ENCODE assay signal across 23 cellular contexts in the genomic region with DNA sequence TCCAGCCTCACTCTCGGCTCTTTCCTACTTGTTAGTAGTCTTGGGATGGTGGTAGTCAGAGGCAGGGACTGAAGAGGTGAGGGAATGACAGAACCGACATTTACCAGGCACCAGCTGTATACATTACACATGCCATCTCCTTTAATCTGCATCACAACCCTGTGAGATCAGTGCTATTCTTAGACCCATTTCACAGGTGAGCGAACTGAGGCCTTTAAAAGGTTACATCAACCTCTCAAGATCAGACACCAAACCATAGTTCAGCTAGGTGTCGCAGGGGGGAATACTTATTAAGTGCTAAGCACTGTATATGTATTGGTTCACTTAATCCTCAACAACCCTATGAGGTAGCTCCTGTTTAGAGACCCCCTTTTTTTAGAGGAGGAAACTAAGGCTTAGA. TPM values are rescaled to one million over a fixed set of nuclear protein-coding genes. Genes with fewer than 3 reads are reported as not detected.
A peak's percentile ranks its signal among the peaks of the same experiment; 100 is the strongest.
DNase-seq lines count a peak whose midpoint lies in the region; ATAC-seq, FAIRE-seq and TF ChIP-seq lines count a peak whose summit lies in the region.
"Had no signal": no experiment of that assay in that cellular context is flagged by ENCODE, and none has a peak within 500 bp of the region (broad histone marks: within the 10 kb centered on the region; RNA-seq: fewer than 3 reads in every experiment).

No MANE protein-coding gene starts in this region.

- peaks cover 41% of the 10 kb centered on the region for H3K4me1 ChIP-seq in HepG2 (ENCODE audit: insufficient read depth, low read length)
- H3K4me1 ChIP-seq in right lobe of liver = no peaks in the 10 kb centered on the region
- H3K4me1 ChIP-seq in CD8-positive, alpha-beta memory T cell (ENCODE audit: insufficient read depth, low read length) = no peaks in the 10 kb centered on the region
- H3K4me1 ChIP-seq: A549, Caco-2 had no signal

- DNase-seq in HepG2 (ENCODE audit: low spot score) (no peak), right lobe of liver (no peak), bronchial epithelial cell (ENCODE audit: low read depth) (no peak), kidney tubule cell (ENCODE audit: low spot score) (peak; percentile 35), NCI-H2171 treated with DMSO at 0.1 percent for 48 hours (lab: John Stamatoyannopoulos, UW) (no peak), nephron progenitor cell (no peak), GM03348 (ENCODE audit: low spot score) (no peak)
- DNase-seq in CD8-positive, alpha-beta memory T cell = no peak
- DNase-seq: 8988T; ACHN; C1 segment of cervical spinal cord; Caco-2; CD4-positive, alpha-beta memory T cell; DMS153; DND-41; H9 had no signal

- TF ChIP-seq CTCF in HepG2 (CRISPR knock-in tag; IDR thresholded peaks at IDR 0.05) (no peak), right lobe of liver (IDR thresholded peaks at IDR 0.05) (no peak), bronchial epithelial cell (IDR thresholded peaks at IDR 0.05; ENCODE audit: insufficient read depth, low read length, severe bottlenecking) (no peak), nephron progenitor cell (IDR thresholded peaks at IDR 0.05) (no peak)

- H3K36me3 Mint-ChIP-seq in CD8-positive, alpha-beta memory T cell = no peaks in the 10 kb centered on the region
- peaks cover 4% of the 10 kb centered on the region for H3K36me3 Mint-ChIP-seq in nephron progenitor cell (ENCODE audit: low read depth)
- H3K36me3 Mint-ChIP-seq: CD4-positive, alpha-beta memory T cell had no signal

- CTCF ChIA-PET in HepG2 (lab: Yijun Ruan, JAX; ENCODE audit: low intra/inter-chr PET ratio, low total read pairs) = no interaction called here
- CTCF ChIA-PET in CD8-positive, alpha-beta memory T cell (lab: Charles Lee) = no interaction called here

- TF ChIP-seq POLR2A in HepG2 (IDR thresholded peaks at IDR 0.05; ENCODE audit: insufficient read depth in 1 of 2, low read depth in 2 of 2, low read length in 2 of 2) (no peak), right lobe of liver (IDR thresholded peaks at IDR 0.05) (no peak)

- peaks cover 4 to 7% of the 10 kb centered on the region in 2 donors for H3K27me3 Mint-ChIP-seq in CD8-positive, alpha-beta memory T cell
- H3K27me3 Mint-ChIP-seq in nephron progenitor cell (ENCODE audit: low read depth, poor library complexity) = peaks cover 8% of the 10 kb centered on the region

- H3K27me3 ChIP-seq in HepG2 (ENCODE audit: control insufficient read depth in 1 of 2, insufficient read depth in 2 of 2, low read length in 2 of 2) (peaks cover 3 to 17% of the 10 kb centered on the region in 2 experiments; a peak in 4 of 5 replicates), right lobe of liver (no peaks in the 10 kb centered on the region), bronchial epithelial cell (ENCODE audit: control insufficient read depth, insufficient read depth, low read length) (peaks cover 2% of the 10 kb centered on the region)
- no peaks in the 10 kb centered on the region for H3K27me3 ChIP-seq in CD8-positive, alpha-beta memory T cell (ENCODE audit: insufficient read depth, low read length, poor library complexity, severe bottlenecking)

- TF ChIP-seq EP300 in HepG2 (IDR thresholded peaks at IDR 0.05; ENCODE audit: low read depth in 2 of 2, low read length in 2 of 2) (no peak), HepG2 (CRISPR knock-in tag; IDR thresholded peaks at IDR 0.05; ENCODE audit: borderline replicate concordance) (no peak)

- no peak overlapping the region for H2AFZ ChIP-seq in HepG2 (ENCODE audit: low read length)
- H2AFZ ChIP-seq: GM23338 had no signal

- POLR2A ChIA-PET in HepG2 (lab: Yijun Ruan, JAX) = no interaction called here
- POLR2A ChIA-PET in CD8-positive, alpha-beta memory T cell (lab: Charles Lee) = no interaction called here

- H3K27ac Mint-ChIP-seq in CD8-positive, alpha-beta memory T cell = no peak overlapping the region
- H3K27ac Mint-ChIP-seq in nephron progenitor cell = no peak overlapping the region
- H3K27ac Mint-ChIP-seq: CD4-positive, alpha-beta memory T cell; GM23338 had no signal

- BruUV-seq in HepG2 (replicated peaks; lab: Mats Ljungman, UMichigan) = no TSS peak

- H3K9me3 ChIP-seq in HepG2 (ENCODE audit: low read length) (no peaks in the 10 kb centered on the region), right lobe of liver (no peaks in the 10 kb centered on the region)
- no peaks in the 10 kb centered on the region for H3K9me3 ChIP-seq in CD8-positive, alpha-beta memory T cell (ENCODE audit: low read length)
- H3K9me3 ChIP-seq: A549, Caco-2 had no signal

- no peaks in the 10 kb centered on the region for H3K36me3 ChIP-seq in HepG2 (replicated peaks in 1 of 2; ENCODE audit: control insufficient read depth in 1 of 2, insufficient read depth in 2 of 2, low read length in 2 of 2)
- no peaks in the 10 kb centered on the region for H3K36me3 ChIP-seq in right lobe of liver
- H3K36me3 ChIP-seq in bronchial epithelial cell (ENCODE audit: control insufficient read depth, insufficient read depth, low read length) = no peaks in the 10 kb centered on the region
- no peaks in the 10 kb centered on the region for H3K36me3 ChIP-seq in CD8-positive, alpha-beta memory T cell (ENCODE audit: insufficient read depth, low read length)

- no peak overlapping the region for H3K27ac ChIP-seq in HepG2 (ENCODE audit: extremely low read length, insufficient read depth, low read length)
- no peak overlapping the region for H3K27ac ChIP-seq in right lobe of liver
- no peak overlapping the region for H3K27ac ChIP-seq in CD8-positive, alpha-beta memory T cell (ENCODE audit: low read depth, low read length)
- H3K27ac ChIP-seq: A549 had no signal

- H3K4me3 ChIP-seq in HepG2 (replicated peaks in 1 of 3; ENCODE audit: insufficient read depth in 1 of 3, low read depth in 2 of 3, low read length in 3 of 3) (no peak overlapping the region), right lobe of liver (no peak overlapping the region), bronchial epithelial cell (ENCODE audit: low read depth, low read length) (no peak overlapping the region)
- H3K4me3 ChIP-seq in CD8-positive, alpha-beta memory T cell (ENCODE audit: low read length) = no peak overlapping the region
- H3K4me3 ChIP-seq: A549, GM12878, GM23338 had no signal

- FAIRE-seq in HepG2 (lab: Jason Lieb, UNC) = no peak
- peak; percentile 55 for FAIRE-seq in bronchial epithelial cell (lab: Jason Lieb, UNC)
- FAIRE-seq: A549, G401.6, GM12878, GM18507 had no signal

- no peak overlapping the region for H3K4me3 Mint-ChIP-seq in CD8-positive, alpha-beta memory T cell
- H3K4me3 Mint-ChIP-seq in nephron progenitor cell = no peak overlapping the region
- H3K4me3 Mint-ChIP-seq: CD4-positive, alpha-beta memory T cell; GM23338; H9 had no signal

- in situ Hi-C loops in HepG2 (cut with HindIII; ENCODE audit: extremely low pct_ligation_motif_present, low pct_unique_long_range_greater_than_20kb) = no loop called here

- no peaks in the 10 kb centered on the region for H3K79me2 ChIP-seq in HepG2 (ENCODE audit: insufficient read depth, low read length)

- no peaks in the 10 kb centered on the region for H4K20me1 ChIP-seq in HepG2 (ENCODE audit: insufficient read depth, low read length)

- 34% methylated on average over 4 of the region's 4 CpGs for WGBS in HepG2 (ENCODE audit: low lambda C conversion rate)
- 77% methylated on average over 4 of the region's 4 CpGs for WGBS in right lobe of liver (ENCODE audit: insufficient coverage, low coverage, low lambda C conversion rate, missing lambda C conversion rate)

- no peaks in the 10 kb centered on the region for H3K4me1 Mint-ChIP-seq in CD8-positive, alpha-beta memory T cell
- H3K4me1 Mint-ChIP-seq in nephron progenitor cell = peaks cover 22% of the 10 kb centered on the region
- H3K4me1 Mint-ChIP-seq: CD4-positive, alpha-beta memory T cell had no signal

- H3K9me3 Mint-ChIP-seq in CD8-positive, alpha-beta memory T cell = no peaks in the 10 kb centered on the region
- H3K9me3 Mint-ChIP-seq in nephron progenitor cell = no peaks in the 10 kb centered on the region
- H3K9me3 Mint-ChIP-seq: CD4-positive, alpha-beta memory T cell; GM23338; H9 had no signal

- no peak overlapping the region for H3K9ac ChIP-seq in HepG2 (ENCODE audit: insufficient read depth, low read depth, low read length)

- no peak for TF ChIP-seq RAD21 in HepG2 (CRISPR knock-in tag; IDR thresholded peaks at IDR 0.05)

- no peak for ATAC-seq in HepG2
- no peak for ATAC-seq in right lobe of liver
- ATAC-seq: A549, GM12878, GM23338, HCT116 had no signal

- intact Hi-C loops in HepG2 (cut with micrococcal nuclease; ENCODE audit: unreplicated experiment) (no loop called here), right lobe of liver (cut with DNase I) (no loop called here)

- no peak overlapping the region for H3K4me2 ChIP-seq in HepG2 (ENCODE audit: low read depth, low read length)
- H3K4me2 ChIP-seq: A549, GM23338 had no signal

RNA-seq across cellular contexts. Expression of a gene that starts 5.6 kb away (rescaled TPM):
- total RNA-seq in HepG2 (2016; rRNA removed; fragmentation: Illumina TruSeq; extraction: Trizol) (0.11 and 0.42 TPM in 2 replicates), right lobe of liver (not detected), bronchial epithelial cell (under 0.01 and 0.38 TPM in 2 replicates)
- 0.09 and 0.20 TPM in 2 replicates for total RNA-seq in HepG2 (2016; cell fraction: cytosol; rRNA removed; fragmentation: Illumina TruSeq; extraction: Trizol; ENCODE audit: low read depth)
- total RNA-seq in HepG2 (2016; cell fraction: insoluble cytoplasmic fraction; rRNA removed; fragmentation: Illumina TruSeq; extraction: Trizol) = 0.09 and 0.32 TPM in 2 replicates
- total RNA-seq in HepG2 (2016; cell fraction: membrane; rRNA removed; fragmentation: Illumina TruSeq; extraction: Trizol) = 0.19 and 0.21 TPM in 2 replicates
- total RNA-seq in HepG2 (2016; cell fraction: nucleus; rRNA removed; fragmentation: Illumina TruSeq; extraction: Trizol) = 0.25 and 0.34 TPM in 2 replicates
- polyA plus RNA-seq in HepG2 (2011; rRNA removed) = 0.12 and 0.24 TPM in 2 replicates
- 0.17 TPM in 2 replicates for polyA plus RNA-seq in HepG2 (2011; cell fraction: cytosol; rRNA removed)
- polyA plus RNA-seq in HepG2 (2011; cell fraction: nucleus; rRNA removed) = 0.16 and 0.21 TPM in 2 replicates
- polyA plus RNA-seq in HepG2 (2012) = 0.15 and 0.37 TPM in 2 replicates
- polyA plus RNA-seq in HepG2 (2016; cell fraction: cytosol; fragmentation: Illumina TruSeq; extraction: Trizol; ENCODE audit: low read depth) = 0.06 and 0.14 TPM in 2 replicates
- polyA plus RNA-seq in HepG2 (2016; cell fraction: insoluble cytoplasmic fraction; fragmentation: Illumina TruSeq; extraction: Trizol; ENCODE audit: low read depth) = 0.08 and 0.14 TPM in 2 replicates
- polyA plus RNA-seq in HepG2 (2016; cell fraction: membrane; fragmentation: Illumina TruSeq; extraction: Trizol; ENCODE audit: low read depth) = 0.09 TPM in 1 of 2 replicates, not detected in the other
- polyA plus RNA-seq in HepG2 (2016; cell fraction: nucleus; fragmentation: Illumina TruSeq; extraction: Trizol; ENCODE audit: insufficient read depth, low read depth) = 0.55 and 0.78 TPM in 2 replicates
- polyA minus RNA-seq in HepG2 (2011; rRNA and poly(A)+ RNA removed; ENCODE audit: low replicate concordance) = 0.30 and 0.40 TPM in 2 replicates
- polyA minus RNA-seq in HepG2 (2011; cell fraction: cytosol; rRNA and poly(A)+ RNA removed) = not detected in 2 replicates
- not detected in 2 replicates for polyA minus RNA-seq in HepG2 (2011; cell fraction: nucleus; rRNA and poly(A)+ RNA removed)
- total RNA-seq in CD8-positive, alpha-beta memory T cell = not detected
- not detected for polyA plus RNA-seq in CD8-positive, alpha-beta memory T cell
- total RNA-seq: Caco-2; CD4-positive, alpha-beta memory T cell; GM12878; H4 had no signal
- polyA plus RNA-seq: A549; CD4-positive, alpha-beta memory T cell had no signal

RNA-seq across cellular contexts. Expression of a gene that starts 11.9 kb away (rescaled TPM):
- 0.15 and 0.24 TPM in 2 replicates for total RNA-seq in HepG2 (2016; rRNA removed; fragmentation: Illumina TruSeq; extraction: Trizol)
- total RNA-seq in HepG2 (2016; cell fraction: cytosol; rRNA removed; fragmentation: Illumina TruSeq; extraction: Trizol; ENCODE audit: low read depth) = 0.09 TPM in 1 of 2 replicates, not detected in the other
- total RNA-seq in HepG2 (2016; cell fraction: insoluble cytoplasmic fraction; rRNA removed; fragmentation: Illumina TruSeq; extraction: Trizol) = 0.42 and 0.45 TPM in 2 replicates
- 0.34 and 0.40 TPM in 2 replicates for total RNA-seq in HepG2 (2016; cell fraction: membrane; rRNA removed; fragmentation: Illumina TruSeq; extraction: Trizol)
- total RNA-seq in HepG2 (2016; cell fraction: nucleus; rRNA removed; fragmentation: Illumina TruSeq; extraction: Trizol) = 0.47 TPM in 2 replicates
- 1.1 and 1.3 TPM in 2 replicates for polyA plus RNA-seq in HepG2 (2011; rRNA removed)
- polyA plus RNA-seq in HepG2 (2011; cell fraction: cytosol; rRNA removed) = 0.41 and 0.62 TPM in 2 replicates
- polyA plus RNA-seq in HepG2 (2011; cell fraction: nucleus; rRNA removed) = 6.2 and 7.6 TPM in 2 replicates
- polyA plus RNA-seq in HepG2 (2012) = 0.30 and 1.7 TPM in 2 replicates
- 0.11 and 0.18 TPM in 2 replicates for polyA plus RNA-seq in HepG2 (2016; cell fraction: cytosol; fragmentation: Illumina TruSeq; extraction: Trizol; ENCODE audit: low read depth)
- 0.26 and 0.52 TPM in 2 replicates for polyA plus RNA-seq in HepG2 (2016; cell fraction: insoluble cytoplasmic fraction; fragmentation: Illumina TruSeq; extraction: Trizol; ENCODE audit: low read depth)
- polyA plus RNA-seq in HepG2 (2016; cell fraction: membrane; fragmentation: Illumina TruSeq; extraction: Trizol; ENCODE audit: low read depth) = 0.27 and 0.29 TPM in 2 replicates
- 1.9 and 3.2 TPM in 2 replicates for polyA plus RNA-seq in HepG2 (2016; cell fraction: nucleus; fragmentation: Illumina TruSeq; extraction: Trizol; ENCODE audit: insufficient read depth, low read depth)
- polyA minus RNA-seq in HepG2 (2011; rRNA and poly(A)+ RNA removed; ENCODE audit: low replicate concordance) = 0.88 and 5.2 TPM in 2 replicates
- polyA minus RNA-seq in HepG2 (2011; cell fraction: cytosol; rRNA and poly(A)+ RNA removed) = 0.35 and 0.49 TPM in 2 replicates
- polyA minus RNA-seq in HepG2 (2011; cell fraction: nucleus; rRNA and poly(A)+ RNA removed) = 0.62 and 1.7 TPM in 2 replicates
- under 1 TPM in 4 of 6 experiments, not detected in 2; 0.12 to 0.49 (median 0.26) TPM for total RNA-seq in right lobe of liver
- total RNA-seq in bronchial epithelial cell = under 0.01 and 0.64 TPM in 2 replicates
- total RNA-seq in CD8-positive, alpha-beta memory T cell = under 1 TPM in 1 of 2 experiments, not detected in 1; 0.22 TPM
- not detected for polyA plus RNA-seq in CD8-positive, alpha-beta memory T cell
- polyA plus RNA-seq: CD4-positive, alpha-beta memory T cell had no signal

RNA-seq across cellular contexts. Expression of a gene that starts 25.3 kb away (rescaled TPM):
- total RNA-seq in HepG2 (2016; rRNA removed; fragmentation: Illumina TruSeq; extraction: Trizol) (21.4 and 28.8 TPM in 2 replicates), right lobe of liver (10 to 100 TPM; 28.7 to 40.8 (median 37.4) TPM), bronchial epithelial cell (58.4 and 73.0 TPM in 2 replicates)
- 2.9 and 3.2 TPM in 2 replicates for total RNA-seq in HepG2 (2016; cell fraction: cytosol; rRNA removed; fragmentation: Illumina TruSeq; extraction: Trizol; ENCODE audit: low read depth)
- total RNA-seq in HepG2 (2016; cell fraction: insoluble cytoplasmic fraction; rRNA removed; fragmentation: Illumina TruSeq; extraction: Trizol) = 21.9 and 28.5 TPM in 2 replicates
- total RNA-seq in HepG2 (2016; cell fraction: membrane; rRNA removed; fragmentation: Illumina TruSeq; extraction: Trizol) = 11.3 and 11.9 TPM in 2 replicates
- 12.0 and 13.7 TPM in 2 replicates for total RNA-seq in HepG2 (2016; cell fraction: nucleus; rRNA removed; fragmentation: Illumina TruSeq; extraction: Trizol)
- 26.4 and 27.5 TPM in 2 replicates for polyA plus RNA-seq in HepG2 (2011; rRNA removed)
- 21.8 and 27.3 TPM in 2 replicates for polyA plus RNA-seq in HepG2 (2011; cell fraction: cytosol; rRNA removed)
- polyA plus RNA-seq in HepG2 (2011; cell fraction: nucleus; rRNA removed) = 19.0 and 20.4 TPM in 2 replicates
- polyA plus RNA-seq in HepG2 (2012) = 15.4 and 15.6 TPM in 2 replicates
- polyA plus RNA-seq in HepG2 (2016; cell fraction: cytosol; fragmentation: Illumina TruSeq; extraction: Trizol; ENCODE audit: low read depth) = 1.6 and 1.7 TPM in 2 replicates
- 27.8 and 28.1 TPM in 2 replicates for polyA plus RNA-seq in HepG2 (2016; cell fraction: insoluble cytoplasmic fraction; fragmentation: Illumina TruSeq; extraction: Trizol; ENCODE audit: low read depth)
- 6.4 and 6.8 TPM in 2 replicates for polyA plus RNA-seq in HepG2 (2016; cell fraction: membrane; fragmentation: Illumina TruSeq; extraction: Trizol; ENCODE audit: low read depth)
- polyA plus RNA-seq in HepG2 (2016; cell fraction: nucleus; fragmentation: Illumina TruSeq; extraction: Trizol; ENCODE audit: insufficient read depth, low read depth) = 21.5 and 21.8 TPM in 2 replicates
- 17.6 and 24.2 TPM in 2 replicates for polyA minus RNA-seq in HepG2 (2011; rRNA and poly(A)+ RNA removed; ENCODE audit: low replicate concordance)
- polyA minus RNA-seq in HepG2 (2011; cell fraction: cytosol; rRNA and poly(A)+ RNA removed) = 10.1 and 10.4 TPM in 2 replicates
- polyA minus RNA-seq in HepG2 (2011; cell fraction: nucleus; rRNA and poly(A)+ RNA removed) = 9.1 and 11.8 TPM in 2 replicates
- 10 to 100 TPM; 28.1 to 30.5 TPM for total RNA-seq in CD8-positive, alpha-beta memory T cell
- 23.7 TPM for polyA plus RNA-seq in CD8-positive, alpha-beta memory T cell

RNA-seq across cellular contexts. Expression of a gene that starts 27.3 kb away (rescaled TPM):
- total RNA-seq in HepG2 (2016; rRNA removed; fragmentation: Illumina TruSeq; extraction: Trizol) (2.4 and 4.1 TPM in 2 replicates), right lobe of liver (10 to 100 TPM in 3 of 6 experiments, 1 to 10 TPM in 3; 4.7 to 52.0 (median 9.4) TPM), bronchial epithelial cell (29.4 and 35.0 TPM in 2 replicates)
- total RNA-seq in HepG2 (2016; cell fraction: cytosol; rRNA removed; fragmentation: Illumina TruSeq; extraction: Trizol; ENCODE audit: low read depth) = 1.9 and 4.6 TPM in 2 replicates
- 1.6 and 3.5 TPM in 2 replicates for total RNA-seq in HepG2 (2016; cell fraction: insoluble cytoplasmic fraction; rRNA removed; fragmentation: Illumina TruSeq; extraction: Trizol)
- 1.9 and 2.9 TPM in 2 replicates for total RNA-seq in HepG2 (2016; cell fraction: membrane; rRNA removed; fragmentation: Illumina TruSeq; extraction: Trizol)
- 1.5 and 2.6 TPM in 2 replicates for total RNA-seq in HepG2 (2016; cell fraction: nucleus; rRNA removed; fragmentation: Illumina TruSeq; extraction: Trizol)
- polyA plus RNA-seq in HepG2 (2011; rRNA removed) = 4.3 and 5.5 TPM in 2 replicates
- 5.8 and 12.6 TPM in 2 replicates for polyA plus RNA-seq in HepG2 (2011; cell fraction: cytosol; rRNA removed)
- polyA plus RNA-seq in HepG2 (2011; cell fraction: nucleus; rRNA removed) = 5.9 and 7.6 TPM in 2 replicates
- 2.5 and 2.9 TPM in 2 replicates for polyA plus RNA-seq in HepG2 (2012)
- polyA plus RNA-seq in HepG2 (2016; cell fraction: cytosol; fragmentation: Illumina TruSeq; extraction: Trizol; ENCODE audit: low read depth) = 3.5 and 5.0 TPM in 2 replicates
- polyA plus RNA-seq in HepG2 (2016; cell fraction: insoluble cytoplasmic fraction; fragmentation: Illumina TruSeq; extraction: Trizol; ENCODE audit: low read depth) = 2.3 and 2.8 TPM in 2 replicates
- polyA plus RNA-seq in HepG2 (2016; cell fraction: membrane; fragmentation: Illumina TruSeq; extraction: Trizol; ENCODE audit: low read depth) = 4.2 and 4.5 TPM in 2 replicates
- 3.5 and 5.2 TPM in 2 replicates for polyA plus RNA-seq in HepG2 (2016; cell fraction: nucleus; fragmentation: Illumina TruSeq; extraction: Trizol; ENCODE audit: insufficient read depth, low read depth)
- 1.4 and 4.9 TPM in 2 replicates for polyA minus RNA-seq in HepG2 (2011; rRNA and poly(A)+ RNA removed; ENCODE audit: low replicate concordance)
- polyA minus RNA-seq in HepG2 (2011; cell fraction: cytosol; rRNA and poly(A)+ RNA removed) = 1.8 and 2.3 TPM in 2 replicates
- polyA minus RNA-seq in HepG2 (2011; cell fraction: nucleus; rRNA and poly(A)+ RNA removed) = 1.5 and 2.4 TPM in 2 replicates
- 10 to 100 TPM; 14.6 to 15.4 TPM for total RNA-seq in CD8-positive, alpha-beta memory T cell
- polyA plus RNA-seq in CD8-positive, alpha-beta memory T cell = 138 TPM

RNA-seq across cellular contexts. Expression of a gene that starts 53.6 kb away (rescaled TPM):
- total RNA-seq in HepG2 (2016; rRNA removed; fragmentation: Illumina TruSeq; extraction: Trizol) (6.9 and 14.7 TPM in 2 replicates), right lobe of liver (10 to 100 TPM; 16.9 to 54.1 (median 24.3) TPM), bronchial epithelial cell (37.9 and 38.7 TPM in 2 replicates)
- total RNA-seq in HepG2 (2016; cell fraction: cytosol; rRNA removed; fragmentation: Illumina TruSeq; extraction: Trizol; ENCODE audit: low read depth) = 2.5 and 3.0 TPM in 2 replicates
- 5.5 and 15.8 TPM in 2 replicates for total RNA-seq in HepG2 (2016; cell fraction: insoluble cytoplasmic fraction; rRNA removed; fragmentation: Illumina TruSeq; extraction: Trizol)
- 7.5 and 8.5 TPM in 2 replicates for total RNA-seq in HepG2 (2016; cell fraction: membrane; rRNA removed; fragmentation: Illumina TruSeq; extraction: Trizol)
- total RNA-seq in HepG2 (2016; cell fraction: nucleus; rRNA removed; fragmentation: Illumina TruSeq; extraction: Trizol) = 17.4 and 23.6 TPM in 2 replicates
- 24.2 and 26.1 TPM in 2 replicates for polyA plus RNA-seq in HepG2 (2011; rRNA removed)
- 10.8 and 14.8 TPM in 2 replicates for polyA plus RNA-seq in HepG2 (2011; cell fraction: cytosol; rRNA removed)
- 129 and 177 TPM in 2 replicates for polyA plus RNA-seq in HepG2 (2011; cell fraction: nucleus; rRNA removed)
- polyA plus RNA-seq in HepG2 (2012) = 16.2 and 21.3 TPM in 2 replicates
- polyA plus RNA-seq in HepG2 (2016; cell fraction: cytosol; fragmentation: Illumina TruSeq; extraction: Trizol; ENCODE audit: low read depth) = 2.3 and 3.6 TPM in 2 replicates
- 6.1 and 9.7 TPM in 2 replicates for polyA plus RNA-seq in HepG2 (2016; cell fraction: insoluble cytoplasmic fraction; fragmentation: Illumina TruSeq; extraction: Trizol; ENCODE audit: low read depth)
- 5.1 and 6.6 TPM in 2 replicates for polyA plus RNA-seq in HepG2 (2016; cell fraction: membrane; fragmentation: Illumina TruSeq; extraction: Trizol; ENCODE audit: low read depth)
- 48.9 and 50.6 TPM in 2 replicates for polyA plus RNA-seq in HepG2 (2016; cell fraction: nucleus; fragmentation: Illumina TruSeq; extraction: Trizol; ENCODE audit: insufficient read depth, low read depth)
- polyA minus RNA-seq in HepG2 (2011; rRNA and poly(A)+ RNA removed; ENCODE audit: low replicate concordance) = 5.1 and 18.8 TPM in 2 replicates
- polyA minus RNA-seq in HepG2 (2011; cell fraction: cytosol; rRNA and poly(A)+ RNA removed) = 11.6 and 13.2 TPM in 2 replicates
- 28.8 and 31.8 TPM in 2 replicates for polyA minus RNA-seq in HepG2 (2011; cell fraction: nucleus; rRNA and poly(A)+ RNA removed)
- total RNA-seq in CD8-positive, alpha-beta memory T cell = 10 to 100 TPM; 13.2 to 14.7 TPM
- polyA plus RNA-seq in CD8-positive, alpha-beta memory T cell = 0.98 TPM
